ENCODE assay signal across 7 cellular contexts in genomic region chr9:135907006-135907434, GRCh38.
A peak's percentile ranks its signal among the peaks of the same experiment; 100 is the strongest.
DNase-seq lines count a peak whose midpoint lies in the region; ATAC-seq and TF ChIP-seq lines count a peak whose summit lies in the region.

No MANE protein-coding gene starts in this region.

- H3K27me3 Mint-ChIP-seq in dendritic cell treated with granulocyte-macrophage colony-stimulating factor and Interleukin-4, amounts not matched to agents 40 ng/mL and 50 ng/mL, for 4 days = no peaks in the 10 kb centered on the region

- peak overlapping the region; percentile 58 for H3K27ac Mint-ChIP-seq in dendritic cell treated with granulocyte-macrophage colony-stimulating factor and Interleukin-4, amounts not matched to agents 40 ng/mL and 50 ng/mL, for 4 days

- peaks cover 27% of the 10 kb centered on the region for H3K36me3 ChIP-seq in HUES48 (ENCODE audit: control insufficient read depth, insufficient read depth, low read length)
- H3K36me3 ChIP-seq in neutrophil = peaks cover 9% of the 10 kb centered on the region

- ATAC-seq in GM21367 (IDR thresholded peaks at IDR 0.05; ENCODE audit: unreplicated experiment) = peak; percentile 25

- peaks cover 78% of the 10 kb centered on the region for H3K4me1 Mint-ChIP-seq in dendritic cell treated with granulocyte-macrophage colony-stimulating factor and Interleukin-4, amounts not matched to agents 40 ng/mL and 50 ng/mL, for 4 days (ENCODE audit: low read depth)

- H3K4me3 Mint-ChIP-seq in dendritic cell treated with granulocyte-macrophage colony-stimulating factor and Interleukin-4, amounts not matched to agents 40 ng/mL and 50 ng/mL, for 4 days = peak overlapping the region; percentile 65

- peaks cover 40% of the 10 kb centered on the region for H3K36me3 Mint-ChIP-seq in dendritic cell treated with granulocyte-macrophage colony-stimulating factor and Interleukin-4, amounts not matched to agents 40 ng/mL and 50 ng/mL, for 4 days (ENCODE audit: low read depth)

- 0 out of 2 replicates have a peak, but pooled peaks cover 2% of the 10 kb centered on the region for H3K9me3 ChIP-seq in HUES48 (ENCODE audit: control insufficient read depth, insufficient read depth, low read length)
- no peaks in the 10 kb centered on the region for H3K9me3 ChIP-seq in neutrophil

- peaks cover 25% of the 10 kb centered on the region for H3K4me1 ChIP-seq in HUES48 (ENCODE audit: control insufficient read depth, insufficient read depth, low read length)
- peaks cover 23 to 24% of the 10 kb centered on the region in 2 experiments for H3K4me1 ChIP-seq in neutrophil (ENCODE audit: control insufficient read depth in 1 of 2, insufficient read depth in 1 of 2, low read depth in 1 of 2, low read length in 1 of 2)

- H3K27ac ChIP-seq in HUES48 (ENCODE audit: low read depth, low read length) (peak overlapping the region; percentile 76), neutrophil (peak overlapping the region; percentile 58)

- peak overlapping the region; percentile 59; the same call in 1 of the 2 replicates for H3K9ac ChIP-seq in HUES48 (ENCODE audit: low read depth, low read length)

- H3K4me3 ChIP-seq in GM08714 (ENCODE audit: low read length) = peak overlapping the region; percentile 89
- peak overlapping the region; percentile 80; the same call in 1 of the 2 replicates for H3K4me3 ChIP-seq in HUES48 (ENCODE audit: low read depth, low read length)
- H3K4me3 ChIP-seq in neutrophil (ENCODE audit: low read depth in 1 of 2, low read length in 1 of 2) = peak overlapping the region; percentile 59 to 69

- TF ChIP-seq CTCF in neutrophil (IDR thresholded peaks at IDR 0.05) = no peak

- no peaks in the 10 kb centered on the region for H3K9me3 Mint-ChIP-seq in dendritic cell treated with granulocyte-macrophage colony-stimulating factor and Interleukin-4, amounts not matched to agents 40 ng/mL and 50 ng/mL, for 4 days

- intact Hi-C loops in dendritic cell treated with granulocyte-macrophage colony-stimulating factor and Interleukin-4, amounts not matched to agents 40 ng/mL and 50 ng/mL, for 4 days (cut with micrococcal nuclease) = loop anchor here (2.0 kb wide), 1 partner anchor 20 kb away; no protein-coding TSS in a partner anchor

- DNase-seq in NCI-H2081 treated with DMSO at 0.1 percent for 48 hours (lab: John Stamatoyannopoulos, UW) (no peak), foreskin melanocyte (no peak)

- H3K27me3 ChIP-seq in HUES48 (ENCODE audit: control insufficient read depth, insufficient read depth, low read length) (no peaks in the 10 kb centered on the region), neutrophil (peaks cover 9% of the 10 kb centered on the region)
